26 cellular contexts compared by ENCODE assay signal in the genomic region with DNA sequence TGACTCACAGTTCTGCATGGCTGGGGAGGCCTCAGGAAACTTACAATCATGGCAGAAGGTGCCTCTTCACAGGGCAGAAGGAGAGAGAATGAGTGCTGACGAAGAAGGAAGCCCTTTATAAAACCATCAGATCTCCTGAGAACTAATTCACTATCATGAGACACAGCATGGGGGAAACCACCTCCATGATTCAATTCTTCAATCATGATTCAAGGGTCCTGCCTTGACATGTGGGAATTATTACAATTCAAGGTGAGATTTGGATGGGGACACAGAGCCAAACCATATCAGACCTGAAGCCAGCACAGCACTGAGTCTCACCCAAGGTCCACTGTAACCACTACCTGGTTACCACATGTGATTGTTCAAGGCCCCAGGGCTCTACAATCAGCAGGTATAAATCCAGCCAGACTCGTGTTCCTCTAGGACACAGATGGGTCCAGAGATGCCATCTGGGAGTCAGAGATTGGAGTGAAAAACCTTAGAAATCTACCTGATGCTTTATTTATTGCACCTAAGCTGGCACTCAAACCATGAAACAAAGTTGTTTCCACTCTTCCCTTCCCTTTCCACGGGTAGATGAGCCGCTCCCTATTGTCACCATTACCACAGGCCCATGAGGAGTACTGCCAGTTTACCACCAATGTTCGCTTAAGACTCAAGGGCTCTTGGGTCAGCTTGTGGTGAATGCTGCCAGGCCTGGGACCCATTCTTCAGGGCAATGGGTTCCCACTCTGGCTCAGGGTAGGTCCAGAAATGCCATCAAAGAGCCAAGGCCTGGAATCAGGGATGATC.
DNase-seq lines count a peak whose midpoint lies in the region; ATAC-seq, FAIRE-seq and TF ChIP-seq lines count a peak whose summit lies in the region.
"Had no signal": no experiment of that assay in that cellular context is flagged by ENCODE, and none has a peak within 500 bp of the region (broad histone marks: within the 10 kb centered on the region; RNA-seq: fewer than 3 reads in every experiment).

No MANE protein-coding gene starts in this region.

- H3K27ac ChIP-seq in RWPE1 = peak overlapping the region; percentile 64
- H3K27ac ChIP-seq in keratinocyte (ENCODE audit: control insufficient read depth, insufficient read depth, low read length) = peak overlapping the region; percentile 51
- peak overlapping the region; percentile 97 for H3K27ac ChIP-seq in smooth muscle cell (ENCODE audit: low read depth)
- H3K27ac ChIP-seq: BLaER1 treated with 17β-estradiol and CSF1 and Interleukin-3, amounts not matched to agents 10 nM and 100 nM had no signal

- WGBS in smooth muscle cell (ENCODE audit: low lambda C conversion rate) = 91% methylated on average over 5 of the region's 5 CpGs

- TF ChIP-seq CTCF in RWPE1 (conservative IDR thresholded peaks at IDR 0.05; ENCODE audit: low read depth) (no peak), bronchial epithelial cell (IDR thresholded peaks at IDR 0.05; ENCODE audit: insufficient read depth, low read length, severe bottlenecking) (no peak), keratinocyte (optimal IDR thresholded peaks at IDR 0.05 in 1 of 3, IDR thresholded peaks at IDR 0.05 in 1 of 3, conservative IDR thresholded peaks at IDR 0.05 in 1 of 3; ENCODE audit: extremely low read depth in 1 of 3, insufficient read depth in 2 of 3, low read length in 3 of 3) (no peak), smooth muscle cell (IDR thresholded peaks at IDR 0.05; ENCODE audit: borderline replicate concordance, insufficient read depth, poor library complexity, severe bottlenecking) (no peak), WTC11 (IDR thresholded peaks at IDR 0.05) (no peak)

- intact Hi-C loops in activated CD4-positive, alpha-beta memory T cell treated with anti-CD3 and anti-CD28 coated beads for 36 hours (cut with micrococcal nuclease) = no loop called here

- H3K36me3 Mint-ChIP-seq in activated CD4-positive, alpha-beta memory T cell treated with anti-CD3 and anti-CD28 coated beads for 36 hours = no peaks in the 10 kb centered on the region
- peaks cover 15% of the 10 kb centered on the region for H3K36me3 Mint-ChIP-seq in WTC11
- H3K36me3 Mint-ChIP-seq: CD8-positive, alpha-beta T cell; IgD-negative memory B cell had no signal

- no peaks in the 10 kb centered on the region for H3K79me2 ChIP-seq in keratinocyte (ENCODE audit: control insufficient read depth, insufficient read depth, low read length)
- peaks cover 2% of the 10 kb centered on the region for H3K79me2 ChIP-seq in smooth muscle cell (ENCODE audit: low read depth)

- H3K27me3 ChIP-seq in bronchial epithelial cell (ENCODE audit: control insufficient read depth, insufficient read depth, low read length) = no peaks in the 10 kb centered on the region
- no peaks in the 10 kb centered on the region for H3K27me3 ChIP-seq in keratinocyte (ENCODE audit: control insufficient read depth, extremely low read depth, insufficient read depth, low read length)
- H3K27me3 ChIP-seq in smooth muscle cell (ENCODE audit: low read depth) = no peaks in the 10 kb centered on the region
- H3K27me3 ChIP-seq: BLaER1 treated with 17β-estradiol and CSF1 and Interleukin-3, amounts not matched to agents 10 nM and 100 nM; MG63 had no signal

- POLR2A ChIA-PET in RWPE1 (lab: Yijun Ruan, JAX; ENCODE audit: low non-redundant PET) = no interaction called here
- POLR2A ChIA-PET in activated CD4-positive, alpha-beta memory T cell treated with anti-CD3 and anti-CD28 coated beads for 36 hours (lab: Charles Lee) = no interaction called here
- POLR2A ChIA-PET in WTC11 (lab: Charles Lee) = no interaction called here

- H3K27me3 Mint-ChIP-seq in activated CD4-positive, alpha-beta memory T cell treated with anti-CD3 and anti-CD28 coated beads for 36 hours = no peaks in the 10 kb centered on the region
- no peaks in the 10 kb centered on the region; the same call in 1 of the 2 replicates for H3K27me3 Mint-ChIP-seq in WTC11 (ENCODE audit: low read depth)
- H3K27me3 Mint-ChIP-seq: IgD-negative memory B cell had no signal

- peaks cover 26% of the 10 kb centered on the region for H3K9me3 Mint-ChIP-seq in activated CD4-positive, alpha-beta memory T cell treated with anti-CD3 and anti-CD28 coated beads for 36 hours
- H3K9me3 Mint-ChIP-seq in WTC11 = peaks cover 46% of the 10 kb centered on the region

- H3F3A ChIP-seq in smooth muscle cell (ENCODE audit: low read depth) = no peaks in the 10 kb centered on the region

- no peak overlapping the region for H3K27ac Mint-ChIP-seq in activated CD4-positive, alpha-beta memory T cell treated with anti-CD3 and anti-CD28 coated beads for 36 hours
- no peak overlapping the region for H3K27ac Mint-ChIP-seq in WTC11
- H3K27ac Mint-ChIP-seq: CD8-positive, alpha-beta T cell; IgD-negative memory B cell had no signal

- H3K4me3 Mint-ChIP-seq in activated CD4-positive, alpha-beta memory T cell treated with anti-CD3 and anti-CD28 coated beads for 36 hours = no peak overlapping the region
- no peak overlapping the region for H3K4me3 Mint-ChIP-seq in WTC11
- H3K4me3 Mint-ChIP-seq: CD8-positive, alpha-beta T cell; IgD-negative memory B cell had no signal

- H3K4me1 Mint-ChIP-seq in activated CD4-positive, alpha-beta memory T cell treated with anti-CD3 and anti-CD28 coated beads for 36 hours (ENCODE audit: low read depth) = no peaks in the 10 kb centered on the region
- H3K4me1 Mint-ChIP-seq in WTC11 = peaks cover 11% of the 10 kb centered on the region
- H3K4me1 Mint-ChIP-seq: IgD-negative memory B cell had no signal

- H3K4me1 ChIP-seq in keratinocyte (ENCODE audit: control insufficient read depth, extremely low read depth, insufficient read depth, low read length) = peaks cover 11% of the 10 kb centered on the region
- H3K4me1 ChIP-seq in smooth muscle cell (ENCODE audit: low read depth) = no peaks in the 10 kb centered on the region
- H3K4me1 ChIP-seq: BLaER1 treated with 17β-estradiol and CSF1 and Interleukin-3, amounts not matched to agents 10 nM and 100 nM had no signal

- no peak for ATAC-seq in WTC11
- no peak for ATAC-seq in HG02798 (IDR thresholded peaks at IDR 0.05; ENCODE audit: poor library complexity, unreplicated experiment)
- ATAC-seq: CD8-positive, alpha-beta T cell; SK-N-SH treated with all-trans-retinoic acid at 6 μM for 48 hours had no signal

- H3K4me2 ChIP-seq in keratinocyte (ENCODE audit: control insufficient read depth, extremely low read depth, insufficient read depth, low read depth, low read length) (peak overlapping the region; percentile 35), smooth muscle cell (no peak overlapping the region)
- H3K4me2 ChIP-seq: BLaER1 treated with 17β-estradiol and CSF1 and Interleukin-3, amounts not matched to agents 10 nM and 100 nM had no signal

- CTCF ChIA-PET in RWPE1 (lab: Yijun Ruan, JAX) = interaction anchor here (0.5 to 0.6 kb wide), 2 partner anchors 169 to 212 kb away, joined by 3 to 4 read pairs; no protein-coding TSS in a partner anchor
- CTCF ChIA-PET in activated CD4-positive, alpha-beta memory T cell treated with anti-CD3 and anti-CD28 coated beads for 36 hours (lab: Charles Lee) = no interaction called here
- CTCF ChIA-PET in WTC11 (lab: Charles Lee) = no interaction called here

- no peak overlapping the region for H2AFZ ChIP-seq in keratinocyte (ENCODE audit: control insufficient read depth, low read length)
- H2AFZ ChIP-seq in smooth muscle cell (ENCODE audit: low read depth) = no peak overlapping the region

- H3K4me3 ChIP-seq in bronchial epithelial cell (ENCODE audit: low read depth, low read length) (no peak overlapping the region), keratinocyte (ENCODE audit: control insufficient read depth in 2 of 3, extremely low read depth in 1 of 3, insufficient read depth in 2 of 3, low read depth in 1 of 3, low read length in 3 of 3) (no peak overlapping the region), smooth muscle cell (no peak overlapping the region)
- H3K4me3 ChIP-seq: BLaER1 treated with 17β-estradiol and CSF1 and Interleukin-3, amounts not matched to agents 10 nM and 100 nM; MG63 had no signal

- H3K9ac ChIP-seq in keratinocyte (ENCODE audit: control insufficient read depth, extremely low read depth, insufficient read depth, low read length) (no peak overlapping the region), smooth muscle cell (ENCODE audit: low read depth) (peak overlapping the region; percentile 77)
- H3K9ac ChIP-seq: BLaER1 treated with 17β-estradiol and CSF1 and Interleukin-3, amounts not matched to agents 10 nM and 100 nM had no signal

- H4K20me1 ChIP-seq in keratinocyte (ENCODE audit: control insufficient read depth, extremely low read depth, insufficient read depth, low read length) (no peaks in the 10 kb centered on the region), smooth muscle cell (ENCODE audit: low read depth) (no peaks in the 10 kb centered on the region)
- H4K20me1 ChIP-seq: BLaER1 treated with 17β-estradiol and CSF1 and Interleukin-3, amounts not matched to agents 10 nM and 100 nM had no signal

- H3K9me3 ChIP-seq in keratinocyte (ENCODE audit: control insufficient read depth, low read depth, low read length) = peaks cover 8% of the 10 kb centered on the region
- no peaks in the 10 kb centered on the region for H3K9me3 ChIP-seq in smooth muscle cell (replicated peaks; ENCODE audit: low read depth)

- no peaks in the 10 kb centered on the region for H3K36me3 ChIP-seq in bronchial epithelial cell (ENCODE audit: control insufficient read depth, insufficient read depth, low read length)
- no peaks in the 10 kb centered on the region for H3K36me3 ChIP-seq in keratinocyte (ENCODE audit: control insufficient read depth in 2 of 2, extremely low read depth in 1 of 2, insufficient read depth in 2 of 2, low read length in 2 of 2)
- no peaks in the 10 kb centered on the region for H3K36me3 ChIP-seq in smooth muscle cell (ENCODE audit: low read depth)
- H3K36me3 ChIP-seq: BLaER1 treated with 17β-estradiol and CSF1 and Interleukin-3, amounts not matched to agents 10 nM and 100 nM; MG63 had no signal

- H3K9me1 ChIP-seq in keratinocyte (ENCODE audit: control insufficient read depth, extremely low read depth, insufficient read depth, low read length) = no peaks in the 10 kb centered on the region

- FAIRE-seq in bronchial epithelial cell (lab: Jason Lieb, UNC) (no peak), keratinocyte (lab: Jason Lieb, UNC) (peak; percentile 26)
- FAIRE-seq: GM12891, GM18507, HTR-8/SVneo had no signal

- DNase-seq in RWPE1 (ENCODE audit: low spot score) = no peak
- DNase-seq in bronchial epithelial cell (ENCODE audit: low read depth) = peak; percentile 90
- peak; percentile 17 for DNase-seq in keratinocyte (ENCODE audit: low read depth, low spot score)
- no peak for DNase-seq in smooth muscle cell (lab: John Stamatoyannopoulos, UW; ENCODE audit: unreplicated experiment)
- no peak for DNase-seq in activated CD4-positive, alpha-beta memory T cell treated with anti-CD3 and anti-CD28 coated beads for 36 hours
- no peak for DNase-seq in WTC11 (ENCODE audit: low spot score)
- DNase-seq in activated CD4-positive, alpha-beta T cell treated with anti-CD3 and anti-CD28 coated beads for 1 hour = no peak
- DNase-seq: Calu3; CD8-positive, alpha-beta T cell; H7; Karpas-422; NCI-H1048; NCI-H1436; NCI-H2029 treated with DMSO at 0.1 percent for 48 hours; NCI-H510A; NCI-H748 treated with DMSO at 0.1 percent for 48 hours; NK-92 treated with Interleukin-12 subunit alpha and Interleukin-12 subunit beta, amount 100 ng/mL, for 24 hours; SHP77 treated with DMSO at 0.1 percent for 48 hours had no signal

- dilution Hi-C loops in keratinocyte (cut with MboI; ENCODE audit: extremely low pct_ligation_motif_present, low sequenced_read_pairs) = no loop called here

Comparison
In these comparisons a context has a peak if more than half of its experiments do, and no peak if none do; other contexts are left out.
1. DNase-seq: peak in bronchial epithelial cell (single experiment) and keratinocyte (single experiment); none in RWPE1 (single experiment), smooth muscle cell (single experiment), activated CD4-positive, alpha-beta memory T cell treated with anti-CD3 and anti-CD28 coated beads for 36 hours (single experiment), WTC11 (single experiment) and activated CD4-positive, alpha-beta T cell treated with anti-CD3 and anti-CD28 coated beads for 1 hour (single experiment).
2. Peak in every context shown above with its lines, with median percentiles within 50 percentile points of each other: H3K27ac ChIP-seq.